ENCODE assay signal across 8 cellular contexts in genomic region chr16:495127-495748, GRCh38. TPM values are rescaled to one million over a fixed set of nuclear protein-coding genes. Genes with fewer than 3 reads are reported as not detected.
DNase-seq lines count a peak whose midpoint lies in the region; ATAC-seq, FAIRE-seq and TF ChIP-seq lines count a peak whose summit lies in the region.

No MANE protein-coding gene starts in this region.

- no peaks in the 10 kb centered on the region for H3K27me3 Mint-ChIP-seq in astrocyte (ENCODE audit: low read depth, unreplicated experiment)

- no peaks in the 10 kb centered on the region for H3K79me2 ChIP-seq in astrocyte (ENCODE audit: insufficient read depth, low read length)

- no peak overlapping the region for H3K9ac ChIP-seq in astrocyte (ENCODE audit: low read length)

- H3K27me3 ChIP-seq in MG63: no peaks in the 10 kb centered on the region
- H3K27me3 ChIP-seq in astrocyte (ENCODE audit: insufficient read depth, low read length): no peaks in the 10 kb centered on the region

- peaks cover 9% of the 10 kb centered on the region for H3K36me3 Mint-ChIP-seq in astrocyte (ENCODE audit: low read depth, unreplicated experiment)

- no peak overlapping the region for H3K4me2 ChIP-seq in astrocyte (ENCODE audit: low read length)

- no peak overlapping the region for H3K4me3 Mint-ChIP-seq in astrocyte (ENCODE audit: unreplicated experiment)

- peak; percentile 78 for DNase-seq in D341Med (ENCODE audit: low spot score)
- peak; percentile 44 for DNase-seq in MG63
- DNase-seq in astrocyte (ENCODE audit: low read depth): no peak
- DNase-seq in left colon: peak in 1 of 2 donors; percentile 56

- intact Hi-C loops in left colon (cut with DNase I, micrococcal nuclease): no loop called here

- H3K4me1 Mint-ChIP-seq in astrocyte (ENCODE audit: low read depth, unreplicated experiment): peaks cover 3% of the 10 kb centered on the region

- TF ChIP-seq CTCF in 22Rv1 (IDR thresholded peaks at IDR 0.05) (peak; percentile 60), astrocyte (IDR thresholded peaks at IDR 0.05; ENCODE audit: insufficient read depth, low read depth, low read length) (peak; percentile 22)

- H3K36me3 ChIP-seq in MG63 (peaks cover 31% of the 10 kb centered on the region), astrocyte (ENCODE audit: insufficient read depth, low read length) (peaks cover 5% of the 10 kb centered on the region)

- peaks cover 4% of the 10 kb centered on the region for H3K4me1 ChIP-seq in astrocyte (ENCODE audit: insufficient read depth, low read length)

- no peak for FAIRE-seq in astrocyte (lab: Jason Lieb, UNC)

- no peak overlapping the region for H3K27ac Mint-ChIP-seq in astrocyte (ENCODE audit: unreplicated experiment)

- H3K9me3 Mint-ChIP-seq in astrocyte (ENCODE audit: unreplicated experiment): no peaks in the 10 kb centered on the region

- H3K27ac ChIP-seq in 22Rv1: no peak overlapping the region
- no peak overlapping the region for H3K27ac ChIP-seq in astrocyte (ENCODE audit: low read depth, low read length)

- ATAC-seq in left colon: peak; percentile 86
- ATAC-seq in HG03571 (IDR thresholded peaks at IDR 0.05; ENCODE audit: unreplicated experiment): no peak
- ATAC-seq in HG03175 (IDR thresholded peaks at IDR 0.05; ENCODE audit: unreplicated experiment): no peak
- ATAC-seq in GM19395 (IDR thresholded peaks at IDR 0.05; ENCODE audit: unreplicated experiment): no peak

- H3K9me3 ChIP-seq in MG63 (no peaks in the 10 kb centered on the region), astrocyte (ENCODE audit: insufficient read depth, low read depth, low read length) (no peaks in the 10 kb centered on the region)

- no peak overlapping the region for H2AFZ ChIP-seq in astrocyte (ENCODE audit: low read depth, low read length)

- peaks cover 17% of the 10 kb centered on the region for H4K20me1 ChIP-seq in astrocyte (ENCODE audit: insufficient read depth, low read length)

- H3K4me3 ChIP-seq in MG63 (no peak overlapping the region), astrocyte (ENCODE audit: insufficient read depth, low read depth, low read length) (no peak overlapping the region)

RNA-seq across cellular contexts. Expression of gene CAPN15, which starts 32.3 kb away (rescaled TPM):
- total RNA-seq in MG63 (2014; rRNA removed; shearing (Covaris generic); ENCODE audit: low replicate concordance): 42.2 and 55.9 TPM in 2 replicates
- total RNA-seq in astrocyte: 33.6 and 38.7 TPM in 2 replicates
- 100 to 1,000 TPM in 1 of 2 donors, 10 to 100 TPM in 1; 98.8 to 102 TPM for total RNA-seq in left colon
